In the genomic region with DNA sequence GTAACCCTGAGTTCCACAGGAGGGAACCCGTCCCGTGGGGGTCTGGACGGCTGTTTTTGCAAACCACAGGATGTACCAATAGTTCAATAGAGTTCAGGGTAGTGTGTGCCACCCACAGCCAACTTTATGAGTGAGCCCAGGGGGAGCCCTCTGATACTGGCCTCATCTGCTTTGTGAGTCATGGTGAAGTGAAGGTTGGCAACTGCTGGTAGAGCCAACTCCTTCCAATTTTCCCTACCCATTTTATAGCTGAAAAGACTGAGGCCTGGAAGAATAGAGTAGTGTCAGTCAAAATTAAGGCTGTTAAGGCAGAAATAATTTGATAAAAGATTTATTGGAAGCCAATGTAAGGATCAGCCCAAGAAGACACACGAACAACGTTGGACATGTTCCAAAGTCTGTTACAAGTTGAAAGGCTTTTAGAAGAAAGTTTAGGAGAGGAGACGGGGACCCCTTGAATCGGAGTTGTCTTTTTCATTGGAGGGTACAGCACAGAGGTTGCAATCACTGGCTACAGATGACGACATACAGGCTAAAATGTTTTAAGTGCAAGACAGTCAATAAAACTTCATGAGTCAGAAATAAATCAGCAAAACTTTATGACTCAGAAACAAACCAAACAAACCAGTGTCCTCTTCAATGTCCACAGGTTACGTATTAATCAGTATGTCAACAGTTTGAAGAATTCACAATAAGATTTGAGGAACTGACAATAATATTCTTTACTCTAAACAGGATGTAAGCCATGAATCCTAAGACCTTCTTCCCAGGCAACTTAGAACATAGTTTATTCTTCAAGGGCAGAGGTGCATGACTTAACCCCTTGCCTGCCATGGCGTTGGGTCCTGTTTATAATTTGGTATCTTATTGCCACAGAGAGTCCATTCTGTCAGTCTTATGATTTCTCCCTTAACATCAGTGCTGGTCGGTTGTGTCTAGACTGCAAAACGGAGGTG, we compare ENCODE assay signal across 10 cellular contexts.
DNase-seq lines count a peak whose midpoint lies in the region; ATAC-seq and TF ChIP-seq lines count a peak whose summit lies in the region.
"Had no signal": no experiment of that assay in that cellular context is flagged by ENCODE, and none has a peak within 500 bp of the region (broad histone marks: within the 10 kb centered on the region; RNA-seq: fewer than 3 reads in every experiment).

No MANE protein-coding gene starts in this region.

- TF ChIP-seq CTCF in HCT116 (IDR thresholded peaks at IDR 0.05 in 2 of 3, conservative IDR thresholded peaks at IDR 0.05 in 1 of 3; ENCODE audit: borderline replicate concordance in 1 of 3, insufficient read depth in 1 of 3, low read depth in 2 of 3, low read length in 2 of 3) (no peak), fibroblast of mammary gland (conservative IDR thresholded peaks at IDR 0.05; ENCODE audit: control insufficient read depth, insufficient read depth, low read depth, low read length) (no peak)

- H3K9me2 ChIP-seq in HCT116 (ENCODE audit: insufficient read depth), result no peaks in the 10 kb centered on the region

- peak overlapping the region; percentile 38 for H3K9ac ChIP-seq in HCT116 (ENCODE audit: low read length)
- peak overlapping the region; percentile 57 for H3K9ac ChIP-seq in skeletal muscle satellite cell (ENCODE audit: low read depth, low read length)

- H3K4me1 Mint-ChIP-seq in stimulated activated naive B cell treated with anti-CD40 and anti-IgM and Interleukin-4, amounts not matched to agents 10 μg/mL and 1 μg/mL and 100 μg/mL, for 72 hours, result peaks cover 6 to 7% of the 10 kb centered on the region in 2 donors
- H3K4me1 Mint-ChIP-seq: GM23338 had no signal

- CTCF ChIA-PET in HCT116 (lab: Charles Lee), result interaction anchor here (0.9 kb wide), 1 partner anchor 452 kb away, joined by 3 read pairs; no protein-coding TSS in a partner anchor

- H3K27ac ChIP-seq in HCT116 (ENCODE audit: low read depth, low read length) (peak overlapping the region; percentile 59), SJSA1 (peak overlapping the region; percentile 94)

- RAD21 ChIA-PET in HCT116 (lab: Charles Lee; ENCODE audit: low non-redundant PET in 1 of 2, low total read pairs in 2 of 2, uncharacterized antibody in 2 of 2, unreplicated experiment in 2 of 2), result interaction anchor here in 1 of 2 experiments (0.8 kb wide), 1 partner anchor 408 kb away, joined by 3 read pairs; no protein-coding TSS in a partner anchor

- ATAC-seq in HCT116 (peak; percentile 71), GM21723 (IDR thresholded peaks at IDR 0.05; ENCODE audit: unreplicated experiment) (no peak), GM21515 (IDR thresholded peaks at IDR 0.05; ENCODE audit: unreplicated experiment) (no peak)
- ATAC-seq in stimulated activated naive B cell treated with anti-CD40 and anti-IgM and Interleukin-4, amounts not matched to agents 10 μg/mL and 1 μg/mL and 100 μg/mL, for 72 hours (replicated peaks), result no peak
- ATAC-seq: GM23338 had no signal

- DNase-seq in HCT116 (ENCODE audit: low read depth, low spot score) (peak; percentile 90), SJSA1 (ENCODE audit: low read depth in 1 of 2, low spot score in 2 of 2) (peak; percentile 64 to 93), fibroblast of mammary gland (ENCODE audit: low read depth) (peak; percentile 95)
- DNase-seq in effector CD4-positive, alpha-beta T cell, result no peak
- DNase-seq in stimulated activated naive B cell treated with anti-CD40 and anti-IgM and Interleukin-4, amounts not matched to agents 10 μg/mL and 1 μg/mL and 100 μg/mL, for 72 hours, result no peak
- DNase-seq: nephron progenitor cell had no signal

- POLR2A ChIA-PET in HCT116 (lab: Charles Lee), result no interaction called here

- peak overlapping the region; percentile 67 for H2AFZ ChIP-seq in HCT116 (ENCODE audit: low read depth, low read length, poor library complexity, severe bottlenecking)
- H2AFZ ChIP-seq: GM23338 had no signal

- no peak overlapping the region for H3K4me3 Mint-ChIP-seq in stimulated activated naive B cell treated with anti-CD40 and anti-IgM and Interleukin-4, amounts not matched to agents 10 μg/mL and 1 μg/mL and 100 μg/mL, for 72 hours
- H3K4me3 Mint-ChIP-seq: GM23338, nephron progenitor cell had no signal

- BruUV-seq in HCT116 (replicated peaks; lab: Mats Ljungman, UMichigan), result no TSS peak

- H3K4me2 ChIP-seq in HCT116 (ENCODE audit: low read length) (peak overlapping the region; percentile 74), skeletal muscle satellite cell (ENCODE audit: low read length) (peak overlapping the region; percentile 62)
- H3K4me2 ChIP-seq: GM23338 had no signal

- peaks cover 30 to 41% of the 10 kb centered on the region in 2 experiments for H3K4me1 ChIP-seq in HCT116 (ENCODE audit: control insufficient read depth in 1 of 2, insufficient read depth in 2 of 2, low read length in 2 of 2)
- peaks cover 40% of the 10 kb centered on the region for H3K4me1 ChIP-seq in SJSA1 (replicated peaks)
- peaks cover 41% of the 10 kb centered on the region for H3K4me1 ChIP-seq in skeletal muscle satellite cell (ENCODE audit: control insufficient read depth, insufficient read depth, low read length)

- H3K9me3 Mint-ChIP-seq in stimulated activated naive B cell treated with anti-CD40 and anti-IgM and Interleukin-4, amounts not matched to agents 10 μg/mL and 1 μg/mL and 100 μg/mL, for 72 hours, result no peaks in the 10 kb centered on the region
- H3K9me3 Mint-ChIP-seq: GM23338, nephron progenitor cell had no signal

- no peaks in the 10 kb centered on the region for H3K36me3 ChIP-seq in HCT116 (ENCODE audit: control insufficient read depth in 1 of 2, insufficient read depth in 2 of 2, low read length in 2 of 2)
- peaks cover 4% of the 10 kb centered on the region; the same call in 1 of the 2 replicates for H3K36me3 ChIP-seq in SJSA1
- H3K36me3 ChIP-seq in skeletal muscle satellite cell (ENCODE audit: insufficient read depth, low read length), result no peaks in the 10 kb centered on the region

- TF ChIP-seq RAD21 in HCT116 (IDR thresholded peaks at IDR 0.05; ENCODE audit: low read depth), result 0 out of 2 replicates have a peak, but pooled peaks have one; percentile 2

- H3K79me2 ChIP-seq in HCT116 (ENCODE audit: insufficient read depth, low read length), result no peaks in the 10 kb centered on the region

- no peak overlapping the region for H3K27ac Mint-ChIP-seq in stimulated activated naive B cell treated with anti-CD40 and anti-IgM and Interleukin-4, amounts not matched to agents 10 μg/mL and 1 μg/mL and 100 μg/mL, for 72 hours
- H3K27ac Mint-ChIP-seq: GM23338 had no signal

- intact Hi-C loops in HCT116 (cut with micrococcal nuclease), result loop anchor here (2.0 to 5.0 kb wide), 3 partner anchors 300 to 450 kb away; no protein-coding TSS in a partner anchor

- H3K9me3 ChIP-seq in HCT116 (ENCODE audit: control insufficient read depth in 1 of 2, insufficient read depth in 1 of 2, low read depth in 1 of 2, low read length in 2 of 2) (no peaks in the 10 kb centered on the region), SJSA1 (replicated peaks) (no peaks in the 10 kb centered on the region), skeletal muscle satellite cell (replicated peaks; ENCODE audit: low read length) (no peaks in the 10 kb centered on the region)

- H3K4me3 ChIP-seq in HCT116 (replicated peaks in 1 of 2; ENCODE audit: low read depth in 1 of 2, low read length in 2 of 2) (peak overlapping the region; percentile 19 to 54), SJSA1 (no peak overlapping the region), fibroblast of mammary gland (ENCODE audit: control insufficient read depth, low read depth, low read length) (no peak overlapping the region), skeletal muscle satellite cell (ENCODE audit: low read length) (peak overlapping the region; percentile 20)
- H3K4me3 ChIP-seq: GM23338 had no signal

- TF ChIP-seq POLR2A in HCT116 (IDR thresholded peaks at IDR 0.05; ENCODE audit: borderline replicate concordance, extremely low read depth, insufficient read depth, insufficient read length), result no peak

- peaks cover 31 to 35% of the 10 kb centered on the region in 2 donors for H3K27me3 Mint-ChIP-seq in stimulated activated naive B cell treated with anti-CD40 and anti-IgM and Interleukin-4, amounts not matched to agents 10 μg/mL and 1 μg/mL and 100 μg/mL, for 72 hours

- H4K20me1 ChIP-seq in HCT116 (ENCODE audit: insufficient read depth), result no peaks in the 10 kb centered on the region

- H3K27me3 ChIP-seq in HCT116 (ENCODE audit: insufficient read depth, low read length) (no peaks in the 10 kb centered on the region), SJSA1 (replicated peaks) (no peaks in the 10 kb centered on the region), skeletal muscle satellite cell (ENCODE audit: control insufficient read depth, insufficient read depth, low read length) (no peaks in the 10 kb centered on the region)

- no peaks in the 10 kb centered on the region for H3K36me3 Mint-ChIP-seq in stimulated activated naive B cell treated with anti-CD40 and anti-IgM and Interleukin-4, amounts not matched to agents 10 μg/mL and 1 μg/mL and 100 μg/mL, for 72 hours

TF ChIP-seq in HCT116, 20 proteins besides CTCF, POLR2A, EP300 and RAD21 (continues in another document):
- TF ChIP-seq EZH2 (IDR thresholded peaks at IDR 0.05) (no peak), ZFX (IDR thresholded peaks at IDR 0.05) (no peak), TCF7L2 (IDR thresholded peaks at IDR 0.05; ENCODE audit: borderline replicate concordance, extremely low read depth, insufficient read depth, insufficient read length) (peak; percentile 8)
- TF ChIP-seq, protein P1, sequence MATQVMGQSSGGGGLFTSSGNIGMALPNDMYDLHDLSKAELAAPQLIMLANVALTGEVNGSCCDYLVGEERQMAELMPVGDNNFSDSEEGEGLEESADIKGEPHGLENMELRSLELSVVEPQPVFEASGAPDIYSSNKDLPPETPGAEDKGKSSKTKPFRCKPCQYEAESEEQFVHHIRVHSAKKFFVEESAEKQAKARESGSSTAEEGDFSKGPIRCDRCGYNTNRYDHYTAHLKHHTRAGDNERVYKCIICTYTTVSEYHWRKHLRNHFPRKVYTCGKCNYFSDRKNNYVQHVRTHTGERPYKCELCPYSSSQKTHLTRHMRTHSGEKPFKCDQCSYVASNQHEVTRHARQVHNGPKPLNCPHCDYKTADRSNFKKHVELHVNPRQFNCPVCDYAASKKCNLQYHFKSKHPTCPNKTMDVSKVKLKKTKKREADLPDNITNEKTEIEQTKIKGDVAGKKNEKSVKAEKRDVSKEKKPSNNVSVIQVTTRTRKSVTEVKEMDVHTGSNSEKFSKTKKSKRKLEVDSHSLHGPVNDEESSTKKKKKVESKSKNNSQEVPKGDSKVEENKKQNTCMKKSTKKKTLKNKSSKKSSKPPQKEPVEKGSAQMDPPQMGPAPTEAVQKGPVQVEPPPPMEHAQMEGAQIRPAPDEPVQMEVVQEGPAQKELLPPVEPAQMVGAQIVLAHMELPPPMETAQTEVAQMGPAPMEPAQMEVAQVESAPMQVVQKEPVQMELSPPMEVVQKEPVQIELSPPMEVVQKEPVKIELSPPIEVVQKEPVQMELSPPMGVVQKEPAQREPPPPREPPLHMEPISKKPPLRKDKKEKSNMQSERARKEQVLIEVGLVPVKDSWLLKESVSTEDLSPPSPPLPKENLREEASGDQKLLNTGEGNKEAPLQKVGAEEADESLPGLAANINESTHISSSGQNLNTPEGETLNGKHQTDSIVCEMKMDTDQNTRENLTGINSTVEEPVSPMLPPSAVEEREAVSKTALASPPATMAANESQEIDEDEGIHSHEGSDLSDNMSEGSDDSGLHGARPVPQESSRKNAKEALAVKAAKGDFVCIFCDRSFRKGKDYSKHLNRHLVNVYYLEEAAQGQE (IDR thresholded peaks at IDR 0.05; ENCODE audit: low read depth), result no peak

Comparison
In these comparisons a context has a peak if more than half of its experiments do, and no peak if none do; other contexts are left out.
1. DNase-seq: peak in HCT116 (single experiment), SJSA1 (2 of 2) and fibroblast of mammary gland (single experiment); none in effector CD4-positive, alpha-beta T cell (single experiment) and stimulated activated naive B cell treated with anti-CD40 and anti-IgM and Interleukin-4, amounts not matched to agents 10 μg/mL and 1 μg/mL and 100 μg/mL, for 72 hours (single experiment).
2. H3K4me3 ChIP-seq: peak in HCT116 (2 of 2) and skeletal muscle satellite cell (single experiment); none in SJSA1 (single experiment) and fibroblast of mammary gland (single experiment).